ENCODE assay signal across 14 cellular contexts in genomic region chr2:217887841-217888665, GRCh38.
DNase-seq lines count a peak whose midpoint lies in the region; ATAC-seq and TF ChIP-seq lines count a peak whose summit lies in the region.
"Had no signal": no experiment of that assay in that cellular context is flagged by ENCODE, and none has a peak within 500 bp of the region (broad histone marks: within the 10 kb centered on the region; RNA-seq: fewer than 3 reads in every experiment).

No MANE protein-coding gene starts in this region.

- TF ChIP-seq CTCF in BE2C (IDR thresholded peaks at IDR 0.05; ENCODE audit: low read depth, low read length) (no peak; the same call in 1 of the 2 replicates), WTC11 (IDR thresholded peaks at IDR 0.05) (no peak), gastroesophageal sphincter (IDR thresholded peaks at IDR 0.05) (no peak)

- H3K4me2 ChIP-seq in neuronal stem cell (ENCODE audit: insufficient read depth, low read length, poor library complexity, severe bottlenecking): no peak overlapping the region

- H3K27ac Mint-ChIP-seq in WTC11: no peak overlapping the region
- no peak overlapping the region for H3K27ac Mint-ChIP-seq in activated naive CD4-positive, alpha-beta T cell treated with anti-CD3 and anti-CD28 coated beads, Interleukin-2, amount 10 ng/mL, durations not matched to agents 7 days and 5 days
- H3K27ac Mint-ChIP-seq: activated naive CD8-positive, alpha-beta T cell had no signal

- no peak overlapping the region for H3K23ac ChIP-seq in neuronal stem cell (ENCODE audit: low read depth, low read length, poor library complexity)

- CTCF ChIA-PET in WTC11 (lab: Charles Lee): interaction anchor here (0.6 to 3.9 kb wide), 9 partner anchors 11 to 181 kb away, joined by 3 to 83 read pairs (median 9); partner anchors contain the start of gene RUFY4
- CTCF ChIA-PET in activated naive CD4-positive, alpha-beta T cell treated with anti-CD3 and anti-CD28 coated beads, Interleukin-2, amount 10 ng/mL, durations not matched to agents 7 days and 5 days (lab: Charles Lee): interaction anchor here (1.1 to 10.6 kb wide), 7 partner anchors 8 to 236 kb away, joined by 3 to 260 read pairs (median 8); no protein-coding TSS in a partner anchor

- no peaks in the 10 kb centered on the region for H3K9me3 Mint-ChIP-seq in WTC11
- H3K9me3 Mint-ChIP-seq in activated naive CD4-positive, alpha-beta T cell treated with anti-CD3 and anti-CD28 coated beads, Interleukin-2, amount 10 ng/mL, durations not matched to agents 7 days and 5 days: no peaks in the 10 kb centered on the region

- H3K27me3 ChIP-seq in BE2C (no peaks in the 10 kb centered on the region), gastroesophageal sphincter (no peaks in the 10 kb centered on the region), neuronal stem cell (ENCODE audit: control insufficient read depth in 3 of 3, insufficient read depth in 3 of 3, low read depth in 1 of 3, low read length in 3 of 3) (no peaks in the 10 kb centered on the region), MG63 (no peaks in the 10 kb centered on the region)
- H3K27me3 ChIP-seq: neutrophil had no signal

- H3K79me1 ChIP-seq in neuronal stem cell (ENCODE audit: low read depth, low read length): no peaks in the 10 kb centered on the region

- TF ChIP-seq POLR2A in gastroesophageal sphincter (IDR thresholded peaks at IDR 0.05): no peak

- H3K27ac ChIP-seq in gastroesophageal sphincter (peak overlapping the region; percentile 41 to 97 (median 97)), neuronal stem cell (replicated peaks; ENCODE audit: low read length) (no peak overlapping the region)
- H3K27ac ChIP-seq: HL-60, neutrophil had no signal

- peaks cover 56% of the 10 kb centered on the region for H3K36me3 ChIP-seq in BE2C
- H3K36me3 ChIP-seq in gastroesophageal sphincter: peaks cover 10 to 100% of the 10 kb centered on the region in 2 donors
- H3K36me3 ChIP-seq in neuronal stem cell (replicated peaks in 1 of 2; ENCODE audit: control insufficient read depth in 2 of 2, insufficient read depth in 2 of 2, low read length in 2 of 2): no peaks in the 10 kb centered on the region
- peaks cover 70% of the 10 kb centered on the region for H3K36me3 ChIP-seq in MG63
- H3K36me3 ChIP-seq: neutrophil had no signal

- no peaks in the 10 kb centered on the region for H3K9me3 ChIP-seq in BE2C
- H3K9me3 ChIP-seq in gastroesophageal sphincter: no peaks in the 10 kb centered on the region
- H3K9me3 ChIP-seq in neuronal stem cell (replicated peaks in 1 of 2; ENCODE audit: control insufficient read depth in 2 of 2, insufficient read depth in 1 of 2, low read depth in 1 of 2, low read length in 2 of 2): no peaks in the 10 kb centered on the region
- no peaks in the 10 kb centered on the region for H3K9me3 ChIP-seq in MG63
- H3K9me3 ChIP-seq: neutrophil had no signal

- no peaks in the 10 kb centered on the region for H3K4me1 Mint-ChIP-seq in WTC11
- H3K4me1 Mint-ChIP-seq in activated naive CD4-positive, alpha-beta T cell treated with anti-CD3 and anti-CD28 coated beads, Interleukin-2, amount 10 ng/mL, durations not matched to agents 7 days and 5 days: no peaks in the 10 kb centered on the region

- no peak for ATAC-seq in WTC11
- ATAC-seq in gastroesophageal sphincter: peak; percentile 41
- no peak for ATAC-seq in HG03095 (IDR thresholded peaks at IDR 0.05; ENCODE audit: unreplicated experiment)

- peak overlapping the region; percentile 31 for H3K18ac ChIP-seq in neuronal stem cell (ENCODE audit: low read length)

- no peak overlapping the region for H2AFZ ChIP-seq in neuronal stem cell (ENCODE audit: low read length)

- H3K4me3 ChIP-seq in BE2C (ENCODE audit: low read depth, low read length) (peak overlapping the region; percentile 40), gastroesophageal sphincter (no peak overlapping the region), neuronal stem cell (ENCODE audit: low read length in 2 of 2) (no peak overlapping the region), MG63 (no peak overlapping the region)

- TF ChIP-seq EP300 in gastroesophageal sphincter (IDR thresholded peaks at IDR 0.05): no peak

- H3K27me3 Mint-ChIP-seq in WTC11 (ENCODE audit: low read depth): no peaks in the 10 kb centered on the region
- H3K27me3 Mint-ChIP-seq in activated naive CD4-positive, alpha-beta T cell treated with anti-CD3 and anti-CD28 coated beads, Interleukin-2, amount 10 ng/mL, durations not matched to agents 7 days and 5 days: peaks cover 16% of the 10 kb centered on the region

- H2BK5ac ChIP-seq in neuronal stem cell (ENCODE audit: low read length): no peak overlapping the region

- WGBS in gastroesophageal sphincter (ENCODE audit: low coverage in 1 of 2), 2 donors: 26 to 43% methylated on average over 7 to 9 of the region's 16 CpGs
- no CpG with 5 or more reads among the region's 16 CpGs for WGBS in neuronal stem cell (ENCODE audit: extremely low coverage in 2 of 2, insufficient read length in 2 of 2, insufficient replicate concordance in 1 of 2), 2 donors

- no peak overlapping the region for H2BK120ac ChIP-seq in neuronal stem cell (ENCODE audit: low read depth, low read length)

- H4K8ac ChIP-seq in neuronal stem cell (ENCODE audit: low read depth, low read length): no peak overlapping the region

- POLR2A ChIA-PET in WTC11 (lab: Charles Lee): no interaction called here

- no peak overlapping the region for H3K4ac ChIP-seq in neuronal stem cell (ENCODE audit: low read length)

- DNase-seq in BE2C (peak; percentile 97), WTC11 (ENCODE audit: low spot score) (no peak), neuronal stem cell (ENCODE audit: low spot score) (no peak), NCI-H2081 treated with DMSO at 0.1 percent for 48 hours (lab: John Stamatoyannopoulos, UW) (no peak), MG63 (no peak)
- no peak for DNase-seq in activated naive CD4-positive, alpha-beta T cell treated with anti-CD3 and anti-CD28 coated beads, Interleukin-2, amount 10 ng/mL, durations not matched to agents 7 days and 5 days
- DNase-seq: DMS153; MM.1S; stimulated activated CD4-positive, alpha-beta T cell treated with anti-CD3 and anti-CD28 coated beads, Interleukin-15, amount 100 ng/mL, for 24 hours had no signal

- no peak overlapping the region for H2AK5ac ChIP-seq in neuronal stem cell (ENCODE audit: low read depth, low read length)

- no peak overlapping the region for H4K91ac ChIP-seq in neuronal stem cell (ENCODE audit: low read depth, low read length, poor library complexity)

- no peak overlapping the region for H2BK12ac ChIP-seq in neuronal stem cell (ENCODE audit: low read length)

- H2BK15ac ChIP-seq in neuronal stem cell (ENCODE audit: low read length): no peak overlapping the region

- no peaks in the 10 kb centered on the region for H3K36me3 Mint-ChIP-seq in WTC11
- no peaks in the 10 kb centered on the region for H3K36me3 Mint-ChIP-seq in activated naive CD4-positive, alpha-beta T cell treated with anti-CD3 and anti-CD28 coated beads, Interleukin-2, amount 10 ng/mL, durations not matched to agents 7 days and 5 days
- H3K36me3 Mint-ChIP-seq: activated naive CD8-positive, alpha-beta T cell had no signal

- H3K9ac ChIP-seq in neuronal stem cell (ENCODE audit: low read depth, low read length, poor library complexity): no peak overlapping the region

- no peak overlapping the region for H3K14ac ChIP-seq in neuronal stem cell (ENCODE audit: low read length)

- H3K4me1 ChIP-seq in BE2C (peaks cover 11% of the 10 kb centered on the region), gastroesophageal sphincter (peaks cover 0 to 100% (median 13%) of the 10 kb centered on the region in 3 donors), neuronal stem cell (ENCODE audit: control insufficient read depth in 2 of 2, insufficient read depth in 1 of 2, low read depth in 1 of 2, low read length in 2 of 2) (peaks cover 0 to 2% of the 10 kb centered on the region in 2 donors)

- no peak overlapping the region for H3K4me3 Mint-ChIP-seq in WTC11
- no peak overlapping the region for H3K4me3 Mint-ChIP-seq in activated naive CD4-positive, alpha-beta T cell treated with anti-CD3 and anti-CD28 coated beads, Interleukin-2, amount 10 ng/mL, durations not matched to agents 7 days and 5 days
- H3K4me3 Mint-ChIP-seq: activated naive CD8-positive, alpha-beta T cell had no signal

TF ChIP-seq in WTC11, 78 proteins besides CTCF, POLR2A, EP300 and RAD21:
- TF ChIP-seq ZNF423 (CRISPR knock-in tag; IDR thresholded peaks at IDR 0.05) (no peak), NFYB (CRISPR knock-in tag; conservative IDR thresholded peaks at IDR 0.05; ENCODE audit: low read depth) (0 out of 2 replicates have a peak, but pooled peaks have one; percentile 28), ATF1 (CRISPR knock-in tag; IDR thresholded peaks at IDR 0.05) (no peak), MYBL2 (CRISPR knock-in tag; IDR thresholded peaks at IDR 0.05) (no peak), E2F5 (CRISPR knock-in tag; IDR thresholded peaks at IDR 0.05) (no peak), ZBTB21 (CRISPR knock-in tag; IDR thresholded peaks at IDR 0.05; ENCODE audit: borderline replicate concordance) (no peak), TCF7 (CRISPR knock-in tag; IDR thresholded peaks at IDR 0.05; ENCODE audit: low read depth) (no peak), ATF6 (CRISPR knock-in tag; IDR thresholded peaks at IDR 0.05) (no peak)
